8 cellular contexts compared by ENCODE assay signal in genomic region chr1:109655624-109656519, GRCh38. TPM values are rescaled to one million over a fixed set of nuclear protein-coding genes. Genes with fewer than 3 reads are reported as not detected.
DNase-seq lines count a peak whose midpoint lies in the region; ATAC-seq and TF ChIP-seq lines count a peak whose summit lies in the region.

Gene GSTM4 (plus strand): TSS chr1:109656099. CDS start chr1:109656390, 291 bp downstream.

- peak; percentile 59 for TF ChIP-seq POLR2A in erythroblast (IDR thresholded peaks at IDR 0.05; ENCODE audit: low read length)

- H3K4me1 ChIP-seq in OCI-LY3 (ENCODE audit: low read length): peaks cover 8% of the 10 kb centered on the region; the same call in 1 of the 2 replicates

- DNase-seq in CD1c-positive myeloid dendritic cell (ENCODE audit: extremely low spot score) (peak; percentile 71), GM19238 (ENCODE audit: insufficient read length, low spot score) (peak; percentile 87), activated T-cell treated with anti-CD3 and anti-CD28 coated beads for 48 hours (ENCODE audit: low read depth) (peak; percentile 69), erythroblast (lab: John Stamatoyannopoulos, UW) (peak; percentile 74 to 76), mucosa of gallbladder (ENCODE audit: low spot score) (peak; percentile 87)
- DNase-seq in stimulated activated CD8-positive, alpha-beta memory T cell treated with anti-CD3 and anti-CD28 coated beads, Interleukin-4, amount 100 ng/mL, for 4 hours (ENCODE audit: low read depth in 2 of 2, low spot score in 1 of 2): peak; percentile 27 to 40

- no peaks in the 10 kb centered on the region for H3K36me3 ChIP-seq in OCI-LY3 (replicated peaks; ENCODE audit: low read depth, low read length)

- ATAC-seq in HG03432 (IDR thresholded peaks at IDR 0.05; ENCODE audit: unreplicated experiment): peak; percentile 94

- no peak for TF ChIP-seq CTCF in OCI-LY3 (IDR thresholded peaks at IDR 0.05; ENCODE audit: low read depth, low read length)

- peak within 1 kb of the TSS; percentile 94 for H3K4me3 ChIP-seq in OCI-LY3 (ENCODE audit: low read length)

- peak within 1 kb of the TSS; percentile 87 for H3K9ac ChIP-seq in OCI-LY3 (ENCODE audit: low read length)

- peaks cover 5% of the 10 kb centered on the region for H3K27me3 ChIP-seq in OCI-LY3 (ENCODE audit: low read depth, low read length)

- H3K4me2 ChIP-seq in OCI-LY3 (ENCODE audit: low read length): peak within 1 kb of the TSS; percentile 96

- H2AFZ ChIP-seq in OCI-LY3 (ENCODE audit: low read depth, low read length): peak within 1 kb of the TSS; percentile 98

- no peaks in the 10 kb centered on the region for H3K9me3 ChIP-seq in OCI-LY3 (ENCODE audit: insufficient read depth, low read length)

- H3K27ac ChIP-seq in OCI-LY3 (ENCODE audit: low read length): peak within 1 kb of the TSS; percentile 42

- no peaks in the 10 kb centered on the region for H4K20me1 ChIP-seq in OCI-LY3 (ENCODE audit: insufficient read depth, low read length)

- H3K79me2 ChIP-seq in OCI-LY3 (ENCODE audit: low read length): no peaks in the 10 kb centered on the region

RNA-seq across cellular contexts. Expression of gene GSTM4, which starts in this region (rescaled TPM):
- 44.1 TPM for total RNA-seq in mucosa of gallbladder

Comparison
In these comparisons a context has a peak if more than half of its experiments do, and no peak if none do; other contexts are left out.
1. Peak in every context shown above with its lines: DNase-seq, ATAC-seq, H3K4me3 ChIP-seq and H3K27ac ChIP-seq.
2. DNase-seq: peak in every context shown above with its lines; median percentile 87 in GM19238; 87 in mucosa of gallbladder; 75 in erythroblast; 71 in CD1c-positive myeloid dendritic cell; 69 in activated T-cell treated with anti-CD3 and anti-CD28 coated beads for 48 hours; 34 in stimulated activated CD8-positive, alpha-beta memory T cell treated with anti-CD3 and anti-CD28 coated beads, Interleukin-4, amount 100 ng/mL, for 4 hours.